26 cellular contexts compared by ENCODE assay signal in genomic region chr1:61457526-61457925, GRCh38.
"Had no signal": no experiment of that assay in that cellular context is flagged by ENCODE, and none has a peak within 500 bp of the region (broad histone marks: within the 10 kb centered on the region; RNA-seq: fewer than 3 reads in every experiment).

No MANE protein-coding gene starts in this region.

- H3K9me3 ChIP-seq: heart right ventricle, lower lobe of right lung, prostate gland, right atrium auricular region, spleen, thoracic aorta, upper lobe of right lung had no signal

- H3K27ac Mint-ChIP-seq: activated B cell treated with CpG ODN at 0.5 μM for 24 hours; activated CD4-positive, alpha-beta T cell treated with anti-CD3 and anti-CD28 coated beads for 36 hours; activated naive CD4-positive, alpha-beta T cell treated with anti-CD3 and anti-CD28 coated beads, Interleukin-2, amount 50 U/mL, for 72 hours; activated T-cell treated with anti-CD3 and anti-CD28 coated beads, Interleukin-2, amount 50 U/mL, for 24 hours; activated T-helper 17 cell treated with anti-CD3 and anti-CD28 coated beads, Interleukin-2, amount 50 U/mL, for 72 hours; dendritic cell treated with granulocyte-macrophage colony-stimulating factor and Interleukin-4, amounts not matched to agents 40 ng/mL and 50 ng/mL, for 4 days; naive thymus-derived CD4-positive, alpha-beta T cell; T-helper 2 cell treated with Interferon-gamma antibody and Interleukin-4, amounts not matched to agents 5 μg/mL and 100 μg/mL, for 36 hours had no signal

- H3K36me3 ChIP-seq: brain microvascular endothelial cell had no signal

- H3K9me3 Mint-ChIP-seq: activated B cell treated with CpG ODN at 0.5 μM for 24 hours; activated naive CD4-positive, alpha-beta T cell treated with anti-CD3 and anti-CD28 coated beads, Interleukin-2, amount 50 U/mL, for 72 hours; activated T-cell treated with anti-CD3 and anti-CD28 coated beads, Interleukin-2, amount 50 U/mL, for 24 hours; activated T-helper 17 cell treated with anti-CD3 and anti-CD28 coated beads, Interleukin-2, amount 50 U/mL, for 72 hours; dendritic cell treated with granulocyte-macrophage colony-stimulating factor and Interleukin-4, amounts not matched to agents 40 ng/mL and 50 ng/mL, for 4 days; naive thymus-derived CD4-positive, alpha-beta T cell; T-helper 2 cell treated with Interferon-gamma antibody and Interleukin-4, amounts not matched to agents 5 μg/mL and 100 μg/mL, for 36 hours had no signal

- H3K27ac ChIP-seq: brain microvascular endothelial cell, heart right ventricle, lower lobe of right lung, prostate gland, right atrium auricular region, spleen, upper lobe of right lung had no signal

- H3K27me3 Mint-ChIP-seq: activated CD4-positive, alpha-beta T cell treated with anti-CD3 and anti-CD28 coated beads for 36 hours; activated T-cell treated with anti-CD3 and anti-CD28 coated beads, Interleukin-2, amount 50 U/mL, for 24 hours; activated T-helper 17 cell treated with anti-CD3 and anti-CD28 coated beads, Interleukin-2, amount 50 U/mL, for 72 hours; dendritic cell treated with granulocyte-macrophage colony-stimulating factor and Interleukin-4, amounts not matched to agents 40 ng/mL and 50 ng/mL, for 4 days had no signal

- H3K4me3 ChIP-seq: heart right ventricle, lower lobe of right lung, prostate gland, right atrium auricular region, spleen, thoracic aorta, upper lobe of right lung had no signal

- DNase-seq: activated B cell treated with CpG ODN at 0.5 μM for 24 hours; activated CD4-positive, alpha-beta T cell treated with anti-CD3 and anti-CD28 coated beads for 36 hours; activated CD4-positive, alpha-beta T cell treated with anti-CD3 and anti-CD28 coated beads, Interleukin-2, amount 50 U/mL, for 4 hours; activated CD8-positive, alpha-beta memory T cell treated with anti-CD3 and anti-CD28 coated beads for 24 hours; activated CD8-positive, alpha-beta memory T cell treated with anti-CD3 and anti-CD28 coated beads, Interleukin-2, amount 50 U/mL, for 4 hours; activated T-cell treated with anti-CD3 and anti-CD28 coated beads, Interleukin-2, amount 50 U/mL, for 24 hours; aorta; brain microvascular endothelial cell; caudate nucleus; effector CD4-positive, alpha-beta T cell; heart right ventricle; lower lobe of right lung; naive thymus-derived CD4-positive, alpha-beta T cell; spleen; stimulated activated CD4-positive, alpha-beta T cell treated with anti-CD3 and anti-CD28 coated beads, Interleukin-4, amount 100 ng/mL, for 1 hour; stimulated activated naive CD4-positive, alpha-beta T cell; upper lobe of right lung had no signal

- FAIRE-seq: endometrium, TTC549 had no signal

- H3K36me3 Mint-ChIP-seq: activated naive CD4-positive, alpha-beta T cell treated with anti-CD3 and anti-CD28 coated beads, Interleukin-2, amount 50 U/mL, for 72 hours had no signal

- H3K4me3 Mint-ChIP-seq: activated B cell treated with CpG ODN at 0.5 μM for 24 hours; activated CD4-positive, alpha-beta T cell treated with anti-CD3 and anti-CD28 coated beads for 36 hours; activated T-cell treated with anti-CD3 and anti-CD28 coated beads, Interleukin-2, amount 50 U/mL, for 24 hours; activated T-helper 17 cell treated with anti-CD3 and anti-CD28 coated beads, Interleukin-2, amount 50 U/mL, for 72 hours; dendritic cell treated with granulocyte-macrophage colony-stimulating factor and Interleukin-4, amounts not matched to agents 40 ng/mL and 50 ng/mL, for 4 days; naive thymus-derived CD4-positive, alpha-beta T cell; T-helper 2 cell treated with Interferon-gamma antibody and Interleukin-4, amounts not matched to agents 5 μg/mL and 100 μg/mL, for 36 hours had no signal

- H3K27me3 ChIP-seq: brain microvascular endothelial cell, heart right ventricle, right atrium auricular region, spleen, upper lobe of right lung had no signal

- H3K4me1 ChIP-seq: prostate gland had no signal
